In the genomic region with DNA sequence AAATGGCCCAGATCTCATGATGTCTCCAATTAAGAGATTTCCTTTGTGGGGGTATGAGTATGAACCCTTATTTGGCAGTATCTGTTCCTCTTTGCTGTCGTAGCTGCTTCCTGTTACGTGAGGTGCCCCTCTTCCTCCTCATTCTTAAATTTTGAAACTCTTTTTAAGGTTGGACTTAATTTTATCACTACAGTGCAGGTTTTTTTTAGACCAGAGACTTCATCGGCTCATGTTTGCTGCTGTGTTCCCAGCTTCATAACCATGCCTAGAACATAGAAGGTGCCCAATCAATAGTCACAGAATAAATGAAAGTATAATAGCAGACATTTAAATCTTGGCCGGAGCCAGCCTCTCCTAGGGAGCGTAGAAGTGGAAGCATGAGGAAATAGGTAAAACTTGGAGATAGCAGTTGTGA, we compare ENCODE assay signal across 9 cellular contexts. TPM values are rescaled to one million over a fixed set of nuclear protein-coding genes. Genes with fewer than 3 reads are reported as not detected.
A peak's percentile ranks its signal among the peaks of the same experiment; 100 is the strongest.
DNase-seq lines count a peak whose midpoint lies in the region; ATAC-seq and TF ChIP-seq lines count a peak whose summit lies in the region.
"Had no signal": no experiment of that assay in that cellular context is flagged by ENCODE, and none has a peak within 500 bp of the region (broad histone marks: within the 10 kb centered on the region; RNA-seq: fewer than 3 reads in every experiment).

No MANE protein-coding gene starts in this region.

- H3K27me3 Mint-ChIP-seq in activated T-cell treated with anti-CD3 and anti-CD28 coated beads, Interleukin-2, amount 50 U/mL, for 4 hours (ENCODE audit: low read depth): no peaks in the 10 kb centered on the region
- no peaks in the 10 kb centered on the region for H3K27me3 Mint-ChIP-seq in T-cell

- H3K4me2 ChIP-seq in osteoblast (ENCODE audit: insufficient read depth, low read length): peak overlapping the region; percentile 76

- peaks cover 70% of the 10 kb centered on the region for H3K79me2 ChIP-seq in osteoblast (ENCODE audit: insufficient read depth, low read length)

- TF ChIP-seq CTCF in osteoblast (IDR thresholded peaks at IDR 0.05; ENCODE audit: extremely low read depth, low read depth, low read length): no peak

- peak overlapping the region; percentile 85 to 86 for H3K27ac Mint-ChIP-seq in T-cell

- peaks cover 44% of the 10 kb centered on the region for H3K4me1 Mint-ChIP-seq in activated T-cell treated with anti-CD3 and anti-CD28 coated beads, Interleukin-2, amount 50 U/mL, for 4 hours (ENCODE audit: low read depth)
- peaks cover 38 to 46% (median 45%) of the 10 kb centered on the region in 3 donors for H3K4me1 Mint-ChIP-seq in T-cell

- no peak overlapping the region for H2AFZ ChIP-seq in osteoblast (ENCODE audit: low read length)

- no peaks in the 10 kb centered on the region for H3K9me3 Mint-ChIP-seq in activated T-cell treated with anti-CD3 and anti-CD28 coated beads, Interleukin-2, amount 50 U/mL, for 4 hours
- no peaks in the 10 kb centered on the region for H3K9me3 Mint-ChIP-seq in T-cell

- H3K9me3 ChIP-seq in osteoblast (ENCODE audit: low read depth, low read length): no peaks in the 10 kb centered on the region

- POLR2A ChIA-PET in T-cell (lab: Charles Lee): interaction anchor here in 1 of 2 donors (1.4 kb wide), 1 partner anchor 71 kb away, joined by 7 read pairs; the partner anchor contains the start of gene UMAD1

- no peak overlapping the region for H3K4me3 ChIP-seq in osteoblast (ENCODE audit: insufficient read depth, low read length)

- peak overlapping the region; percentile 84 for H3K4me3 Mint-ChIP-seq in activated T-cell treated with anti-CD3 and anti-CD28 coated beads, Interleukin-2, amount 50 U/mL, for 4 hours
- H3K4me3 Mint-ChIP-seq in T-cell: peak overlapping the region; percentile 60 to 79 (median 66)

- CTCF ChIA-PET in T-cell (lab: Charles Lee): interaction anchor here in 1 of 2 donors (1.1 kb wide), 1 partner anchor 112 kb away, joined by 5 read pairs; no protein-coding TSS in a partner anchor

- peaks cover 13% of the 10 kb centered on the region for H4K20me1 ChIP-seq in osteoblast (ENCODE audit: insufficient read depth, low read length)

- no peaks in the 10 kb centered on the region for H3K36me3 ChIP-seq in osteoblast (ENCODE audit: insufficient read depth, low read length)

- peaks cover 25% of the 10 kb centered on the region for H3K4me1 ChIP-seq in osteoblast (ENCODE audit: insufficient read depth, low read length)

- no peak for DNase-seq in activated T-cell treated with anti-CD3 and anti-CD28 coated beads, Interleukin-2, amount 50 U/mL, for 4 hours
- no peak for DNase-seq in activated T-cell treated with anti-CD3 and anti-CD28 coated beads, Interleukin-2, amount 50 U/mL, for 1 hour
- peak in 16 of 34 experiments; percentile 1 to 45 (median 16) for DNase-seq in T-cell
- DNase-seq in osteoblast (ENCODE audit: insufficient read length, low spot score, missing footprints): peak; percentile 66
- DNase-seq in DMS 273 treated with DMSO at 0.1 percent for 48 hours (lab: John Stamatoyannopoulos, UW): no peak
- no peak for DNase-seq in DMS153 treated with DMSO at 0.1 percent for 48 hours (lab: John Stamatoyannopoulos, UW; ENCODE audit: unreplicated experiment)
- DNase-seq in NCI-H69 (lab: John Stamatoyannopoulos, UW): no peak

- peaks cover 21% of the 10 kb centered on the region for H3K36me3 Mint-ChIP-seq in activated T-cell treated with anti-CD3 and anti-CD28 coated beads, Interleukin-2, amount 50 U/mL, for 4 hours (ENCODE audit: insufficient read depth)
- peaks cover 17% of the 10 kb centered on the region for H3K36me3 Mint-ChIP-seq in T-cell

- H3K27ac ChIP-seq in osteoblast (ENCODE audit: low read depth, low read length): no peak overlapping the region
- H3K27ac ChIP-seq: C4-2B had no signal

- no peak for ATAC-seq in activated T-cell treated with anti-CD3 and anti-CD28 coated beads, Interleukin-2, amount 50 U/mL, for 4 hours
- ATAC-seq in HG03045 (IDR thresholded peaks at IDR 0.05; ENCODE audit: unreplicated experiment) (peak; percentile 32), T-cell (replicated peaks in 1 of 4) (peak in 2 of 4 experiments; percentile 12 to 57)

- H3K27me3 ChIP-seq in osteoblast (ENCODE audit: insufficient read depth, low read length): no peaks in the 10 kb centered on the region

RNA-seq across cellular contexts. Expression of gene MIOS, which starts 2.4 kb away (rescaled TPM):
- 10 to 100 TPM; 33.9 to 41.5 (median 37.5) TPM for total RNA-seq in activated T-cell treated with anti-CD3 and anti-CD28 coated beads, Interleukin-2, amount 50 U/mL, for 4 hours
- total RNA-seq in T-cell (10 to 100 TPM; 26.2 to 33.4 (median 28.0) TPM), osteoblast (42.1 and 43.4 TPM in 2 replicates)

RNA-seq across cellular contexts. Expression of gene COL28A1, which starts 33.4 kb away (rescaled TPM):
- under 1 TPM in 2 of 3 donors, not detected in 1; 0.08 to 0.10 TPM for total RNA-seq in activated T-cell treated with anti-CD3 and anti-CD28 coated beads, Interleukin-2, amount 50 U/mL, for 4 hours
- under 1 TPM in 4 of 5 donors, not detected in 1; 0.09 to 0.23 (median 0.19) TPM for total RNA-seq in T-cell
- total RNA-seq in osteoblast: 0.29 and 0.36 TPM in 2 replicates
